ENCODE assay signal across 1 cellular context in the genomic region with DNA sequence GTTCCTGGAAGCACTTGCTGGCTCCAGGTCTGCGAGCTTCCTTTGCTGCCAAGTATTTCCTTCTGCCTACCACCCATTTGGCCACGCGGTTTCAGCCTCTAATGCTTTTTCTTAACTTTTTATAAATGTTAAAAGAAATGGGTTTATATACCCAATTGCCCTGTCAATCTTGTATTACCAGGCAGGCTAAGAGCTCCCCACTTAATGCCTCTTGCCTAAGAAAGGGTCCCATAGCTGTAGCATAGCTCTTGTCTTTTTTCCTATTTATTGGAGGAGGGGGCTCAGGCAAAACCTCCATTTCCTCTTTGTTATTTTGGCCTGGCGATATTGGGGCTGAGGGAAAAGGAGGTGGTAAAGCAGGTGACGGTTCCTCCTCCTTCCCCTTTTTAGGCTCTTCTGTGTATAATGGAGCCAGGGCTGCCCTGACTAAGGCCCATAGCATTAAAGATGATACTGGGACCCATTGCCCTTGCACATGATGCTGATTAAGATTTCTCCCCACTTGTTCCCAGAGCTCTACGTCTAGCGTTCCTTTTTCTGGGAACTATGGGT.
TF ChIP-seq lines count a peak whose summit lies in the region.

No MANE protein-coding gene starts in this region.

TF ChIP-seq in endothelial cell of umbilical vein, 7 proteins besides CTCF, POLR2A, EP300 and RAD21 (continued from another document):
- TF ChIP-seq GATA2 (IDR thresholded peaks at IDR 0.05; ENCODE audit: insufficient read depth, insufficient read length, low read depth, low read length) (no peak), POLR2AphosphoS5 (IDR thresholded peaks at IDR 0.05; ENCODE audit: insufficient read depth, low read depth, low read length) (no peak), EZH2 (IDR thresholded peaks at IDR 0.05; ENCODE audit: borderline replicate concordance, low read depth, low read length, severe bottlenecking) (no peak), JUN (IDR thresholded peaks at IDR 0.05; ENCODE audit: borderline replicate concordance, insufficient read depth, insufficient read length, low read depth) (no peak)
